In the genomic region with DNA sequence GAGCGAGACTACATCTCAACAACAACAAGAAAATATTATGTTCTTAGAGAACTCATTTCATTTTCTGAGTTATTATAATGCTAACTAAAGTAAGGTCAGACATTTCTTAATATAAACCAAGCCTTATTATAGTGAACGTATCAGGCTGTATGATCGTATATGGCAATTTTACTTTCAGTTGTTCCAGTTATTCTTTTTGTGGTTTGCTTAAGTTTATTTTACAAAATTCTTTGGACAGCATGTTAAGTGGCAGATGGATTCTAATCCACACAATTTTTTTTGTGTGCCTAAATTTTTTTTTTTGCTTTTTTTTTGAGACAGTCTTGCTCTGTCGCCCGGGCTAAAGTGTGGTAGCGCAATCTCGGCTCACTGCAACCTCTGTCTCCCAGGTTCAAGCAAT, we compare ENCODE assay signal across 21 cellular contexts. TPM values are rescaled to one million over a fixed set of nuclear protein-coding genes. Genes with fewer than 3 reads are reported as not detected.
DNase-seq lines count a peak whose midpoint lies in the region; ATAC-seq and TF ChIP-seq lines count a peak whose summit lies in the region.
"Had no signal": no experiment of that assay in that cellular context is flagged by ENCODE, and none has a peak within 500 bp of the region (broad histone marks: within the 10 kb centered on the region; RNA-seq: fewer than 3 reads in every experiment).

No MANE protein-coding gene starts in this region.

- TF ChIP-seq CTCF in heart right ventricle (IDR thresholded peaks at IDR 0.05) = no peak
- no peak for TF ChIP-seq CTCF in foreskin keratinocyte (conservative IDR thresholded peaks at IDR 0.05)

- H3K27me3 ChIP-seq in heart right ventricle (no peaks in the 10 kb centered on the region), adipocyte (replicated peaks; ENCODE audit: control insufficient read depth, insufficient read depth, low read length) (no peaks in the 10 kb centered on the region), foreskin keratinocyte (no peaks in the 10 kb centered on the region)
- H3K27me3 ChIP-seq: ovary had no signal

- DNase-seq in heart right ventricle = no peak
- no peak for DNase-seq in Right ventricle myocardium inferior (ENCODE audit: missing footprints)
- DNase-seq in adipocyte (ENCODE audit: low read depth) = peak; percentile 15
- no peak for DNase-seq in foreskin keratinocyte
- DNase-seq in cerebellar nuclear complex (lab: John Stamatoyannopoulos, UW) = no peak
- no peak for DNase-seq in NK-92 treated with Interleukin-12 subunit alpha and Interleukin-12 subunit beta, amount 100 ng/mL, for 24 hours (lab: John Stamatoyannopoulos, UW)
- DNase-seq: activated CD4-positive, alpha-beta T cell treated with anti-CD3 and anti-CD28 coated beads, Interleukin-2, amount 50 U/mL, for 48 hours; activated T-cell treated with anti-CD3 and anti-CD28 coated beads, Interleukin-2, amount 50 U/mL, for 4 hours; effector memory CD8-positive, alpha-beta T cell; H7; head of caudate nucleus; midbrain; natural killer cell; NCI-H1417; NCI-H524; ovary; right cardiac atrium; stimulated activated CD4-positive, alpha-beta T cell treated with anti-CD3 and anti-CD28 coated beads, Interleukin-4, amount 100 ng/mL, for 24 hours; stimulated activated naive CD8-positive, alpha-beta T cell treated with anti-CD3 and anti-CD28 coated beads, Interleukin-15, amount 100 ng/mL, for 72 hours; WERI-Rb-1 had no signal

- ATAC-seq in heart right ventricle (no peak), Right ventricle myocardium inferior (no peak), foreskin keratinocyte (no peak), GM19397 (IDR thresholded peaks at IDR 0.05; ENCODE audit: unreplicated experiment) (no peak)
- ATAC-seq: activated T-cell treated with anti-CD3 and anti-CD28 coated beads, Interleukin-2, amount 50 U/mL, for 4 hours; effector memory CD8-positive, alpha-beta T cell; natural killer cell; right cardiac atrium; stimulated activated naive CD8-positive, alpha-beta T cell treated with anti-CD3 and anti-CD28 coated beads, Interleukin-15, amount 100 ng/mL, for 72 hours had no signal

- H3K27ac ChIP-seq in heart right ventricle (peak overlapping the region in 6 of 10 donors; percentile 3 to 67 (median 38)), foreskin keratinocyte (peak overlapping the region; percentile 94)
- H3K27ac ChIP-seq: ovary, WERI-Rb-1 had no signal

- H3K9me3 ChIP-seq in heart right ventricle (no peaks in the 10 kb centered on the region), adipocyte (ENCODE audit: control insufficient read depth, low read length) (no peaks in the 10 kb centered on the region)
- H3K9me3 ChIP-seq: ovary had no signal

- H3K9ac ChIP-seq in adipocyte (ENCODE audit: low read length) = no peak overlapping the region

- H3K36me3 ChIP-seq in heart right ventricle = peaks cover 0 to 29% (median 7%) of the 10 kb centered on the region in 9 donors
- H3K36me3 ChIP-seq in adipocyte (ENCODE audit: control insufficient read depth, insufficient read depth, low read length, severe bottlenecking) = peaks cover 15% of the 10 kb centered on the region
- H3K36me3 ChIP-seq: ovary had no signal

- WGBS in heart right ventricle, 2 donors = 98 to 99% methylated on average over 7 of the region's 7 CpGs

- intact Hi-C loops in heart right ventricle (cut with DNase I) = no loop called here
- intact Hi-C loops in Right ventricle myocardium inferior (cut with DNase I) = no loop called here

- H3K4me1 ChIP-seq in heart right ventricle = peaks cover 0 to 71% (median 5%) of the 10 kb centered on the region in 9 donors
- peaks cover 37% of the 10 kb centered on the region for H3K4me1 ChIP-seq in adipocyte (ENCODE audit: control insufficient read depth, insufficient read depth, low read length)
- peaks cover 39% of the 10 kb centered on the region for H3K4me1 ChIP-seq in foreskin keratinocyte

- no peak overlapping the region for H3K4me3 ChIP-seq in heart right ventricle
- no peak overlapping the region for H3K4me3 ChIP-seq in adipocyte (ENCODE audit: low read length)
- H3K4me3 ChIP-seq: ovary had no signal

RNA-seq across cellular contexts. Expression of a gene that starts 59.0 kb away (rescaled TPM):
- total RNA-seq in heart right ventricle (10 to 100 TPM; 41.3 to 98.9 (median 51.6) TPM), Right ventricle myocardium inferior (50.6 TPM), foreskin keratinocyte (141 and 161 TPM in 2 replicates)
- polyA plus RNA-seq in heart right ventricle (10 to 100 TPM; 20.5 to 38.1 TPM), foreskin keratinocyte (77.5 and 79.2 TPM in 2 replicates)

RNA-seq across cellular contexts. Expression of a gene that starts 59.3 kb away (rescaled TPM):
- total RNA-seq in heart right ventricle = 10 to 100 TPM in 3 of 10 donors, 1 to 10 TPM in 7; 7.5 to 13.8 (median 9.1) TPM
- 10 to 100 TPM; 21.7 to 23.6 TPM for polyA plus RNA-seq in heart right ventricle
- total RNA-seq in Right ventricle myocardium inferior = 10.2 TPM
- 24.9 and 38.2 TPM in 2 replicates for total RNA-seq in foreskin keratinocyte
- 58.5 and 62.5 TPM in 2 replicates for polyA plus RNA-seq in foreskin keratinocyte
